In genomic region chr9:1709347-1709746, GRCh38 we compare ENCODE assay signal across 1 cellular context.
TF ChIP-seq lines count a peak whose summit lies in the region.

No MANE protein-coding gene starts in this region.

TF ChIP-seq in SK-N-SH treated with all-trans-retinoic acid at 6 μM for 48 hours, 23 proteins besides CTCF, POLR2A, EP300 and RAD21 (continued from another document):
- no peak for TF ChIP-seq CSRNP3 (CRISPR knock-in tag; IDR thresholded peaks at IDR 0.05)
- TF ChIP-seq CSDC2 (CRISPR knock-in tag; IDR thresholded peaks at IDR 0.05) = no peak
